ENCODE assay signal across 13 cellular contexts in the genomic region with DNA sequence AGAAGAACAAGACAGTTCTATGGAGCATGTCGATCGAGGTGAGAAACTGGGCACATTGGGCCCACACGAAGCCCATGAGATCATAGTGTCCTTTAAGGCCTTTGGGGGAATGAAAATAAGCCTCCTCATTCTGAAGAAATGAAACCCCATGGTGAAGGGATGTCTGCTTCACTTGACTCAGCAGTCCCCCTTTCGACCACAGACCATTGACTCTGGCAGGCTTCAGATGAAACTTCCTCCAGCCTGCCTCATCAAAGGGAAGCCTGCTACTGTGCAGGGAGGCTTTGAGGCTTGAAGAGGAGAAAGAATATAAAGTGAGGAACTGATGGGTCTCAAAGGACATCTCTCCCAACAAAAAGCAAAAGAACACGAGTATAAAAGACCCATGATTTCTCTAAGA.
DNase-seq lines count a peak whose midpoint lies in the region; ATAC-seq and TF ChIP-seq lines count a peak whose summit lies in the region.
"Had no signal": no experiment of that assay in that cellular context is flagged by ENCODE, and none has a peak within 500 bp of the region (broad histone marks: within the 10 kb centered on the region; RNA-seq: fewer than 3 reads in every experiment).

No MANE protein-coding gene starts in this region.

- no peaks in the 10 kb centered on the region; the same call in 1 of the 2 replicates for H3K27me3 ChIP-seq in H7 (ENCODE audit: control insufficient read depth, insufficient read depth, low read length)

- H3K4me3 ChIP-seq in H7 (ENCODE audit: insufficient read depth, low read depth, low read length) = no peak overlapping the region
- H3K4me3 ChIP-seq: psoas muscle, suprapubic skin had no signal

- in situ Hi-C loops in GM13977 (cut with MboI; ENCODE audit: low pct_unique_long_range_greater_than_20kb, low sequenced_read_pairs, unreplicated experiment) = no loop called here

- H3K36me3 ChIP-seq in H7 (replicated peaks; ENCODE audit: control insufficient read depth, insufficient read depth, low read length) = no peaks in the 10 kb centered on the region
- H3K36me3 ChIP-seq: suprapubic skin had no signal

- intact Hi-C loops in Right ventricle myocardium inferior (cut with DNase I) = no loop called here

- no peak for TF ChIP-seq CTCF in GM13977 (IDR thresholded peaks at IDR 0.05; ENCODE audit: extremely low read depth, insufficient read depth, missing control alignments)

- ATAC-seq in GM19395 (IDR thresholded peaks at IDR 0.05; ENCODE audit: unreplicated experiment) = peak; percentile 95
- ATAC-seq in HG02763 (IDR thresholded peaks at IDR 0.05; ENCODE audit: unreplicated experiment) = peak; percentile 72
- peak; percentile 93 for ATAC-seq in HG03460 (IDR thresholded peaks at IDR 0.05; ENCODE audit: unreplicated experiment)
- no peak for ATAC-seq in Right ventricle myocardium inferior
- ATAC-seq: psoas muscle had no signal

- DNase-seq in GM13977 (ENCODE audit: low spot score) (peak; percentile 23), H7 (no peak), SK-N-DZ (ENCODE audit: low spot score) (no peak), NCI-H1105 treated with DMSO at 0.1 percent for 48 hours (lab: John Stamatoyannopoulos, UW) (no peak), Right ventricle myocardium inferior (ENCODE audit: missing footprints) (no peak)
- DNase-seq: activated CD4-positive, CD25-positive, alpha-beta regulatory T cell; AML-193; NCI-H446 treated with DMSO at 0.1 percent for 48 hours; psoas muscle had no signal
